In genomic region chr11:13277719-13278619, GRCh38 we compare ENCODE assay signal across 8 cellular contexts. TPM values are rescaled to one million over a fixed set of nuclear protein-coding genes. Genes with fewer than 3 reads are reported as not detected.
DNase-seq lines count a peak whose midpoint lies in the region; ATAC-seq and TF ChIP-seq lines count a peak whose summit lies in the region.

Gene BMAL1, plus strand, starts transcription at chr11:13277790. Its CDS starts 76,519 bp downstream, at chr11:13354309.

- H3K36me3 Mint-ChIP-seq in glutamatergic neuron (ENCODE audit: unreplicated experiment): no peaks in the 10 kb centered on the region

- peaks cover 0 to 5% of the 10 kb centered on the region in 2 donors for H3K4me1 ChIP-seq in aorta (ENCODE audit: control insufficient read depth in 1 of 2, insufficient read depth in 2 of 2, low read length in 2 of 2)

- ATAC-seq in HG02798 (IDR thresholded peaks at IDR 0.05; ENCODE audit: poor library complexity, unreplicated experiment) (peak; percentile 24), aorta (ENCODE audit: low FRiP score) (peak; percentile 44)

- TF ChIP-seq CTCF in glutamatergic neuron (IDR thresholded peaks at IDR 0.05; ENCODE audit: partially characterized antibody, unreplicated experiment): no peak

- peak; percentile 98 for DNase-seq in NCI-H2107 treated with DMSO at 0.1 percent for 48 hours (lab: John Stamatoyannopoulos, UW; ENCODE audit: unreplicated experiment)
- DNase-seq in NCI-H2107 (lab: John Stamatoyannopoulos, UW): no peak
- DNase-seq in RKO (ENCODE audit: low spot score): peak; percentile 48
- peak; percentile 42 for DNase-seq in activated gamma-delta T cell treated with anti-CD3 and anti-CD28 coated beads, Interleukin-2, amount 50 U/mL, for 16 hours (ENCODE audit: low read depth)
- peak; percentile 36 for DNase-seq in glutamatergic neuron
- DNase-seq in pons (ENCODE audit: low spot score): peak; percentile 12
- DNase-seq in aorta: peak; percentile 79 to 85

- H3K9me3 Mint-ChIP-seq in glutamatergic neuron (ENCODE audit: unreplicated experiment): peaks cover 6% of the 10 kb centered on the region

- H3K4me1 Mint-ChIP-seq in glutamatergic neuron (ENCODE audit: low read depth, unreplicated experiment): peaks cover 3% of the 10 kb centered on the region

- peak within 1 kb of the TSS; percentile 54 to 77 for H3K27ac ChIP-seq in aorta (ENCODE audit: low read depth in 1 of 2, low read length in 2 of 2)

- H3K27me3 ChIP-seq in aorta (ENCODE audit: control insufficient read depth in 1 of 2, insufficient read depth in 2 of 2, low read length in 1 of 2): no peaks in the 10 kb centered on the region

- no peak within 1 kb of the TSS for H3K27ac Mint-ChIP-seq in glutamatergic neuron (ENCODE audit: unreplicated experiment)

- WGBS in aorta, 2 donors: 0 to 1% methylated on average over 67 to 101 of the region's 101 CpGs

- H3K4me3 Mint-ChIP-seq in glutamatergic neuron (ENCODE audit: unreplicated experiment): peak within 1 kb of the TSS; percentile 98

- H3K9me3 ChIP-seq in aorta (ENCODE audit: control insufficient read depth, low read length): no peaks in the 10 kb centered on the region

- peaks cover 27% of the 10 kb centered on the region for H3K27me3 Mint-ChIP-seq in glutamatergic neuron (ENCODE audit: unreplicated experiment)

- no peaks in the 10 kb centered on the region for H3K36me3 ChIP-seq in aorta (ENCODE audit: control insufficient read depth in 1 of 2, insufficient read depth in 2 of 2, low read length in 1 of 2)

- peak within 1 kb of the TSS; percentile 87 to 99 for H3K4me3 ChIP-seq in aorta (ENCODE audit: low read length in 2 of 2)

- intact Hi-C loops in aorta (cut with DNase I): loop anchor here in 1 of 2 donors (2.0 to 5.0 kb wide), 3 partner anchors 39 to 185 kb away; partner anchors contain the start of gene BTBD10

RNA-seq across cellular contexts. Expression of gene BMAL1, which starts in this region (rescaled TPM):
- total RNA-seq in glutamatergic neuron (ENCODE audit: unreplicated experiment) (8.6 TPM), aorta (10 to 100 TPM; 24.6 to 35.9 TPM)
- polyA plus RNA-seq in aorta: 10 to 100 TPM; 11.7 to 38.4 TPM
